Comparison of ENCODE assay signal across 22 cellular contexts in genomic region chr7:112167144-112167543, GRCh38. TPM values are rescaled to one million over a fixed set of nuclear protein-coding genes. Genes with fewer than 3 reads are reported as not detected.
DNase-seq lines count a peak whose midpoint lies in the region; ATAC-seq lines count a peak whose summit lies in the region.
"Had no signal": no experiment of that assay in that cellular context is flagged by ENCODE, and none has a peak within 500 bp of the region (broad histone marks: within the 10 kb centered on the region; RNA-seq: fewer than 3 reads in every experiment).

No MANE protein-coding gene starts in this region.

- DNase-seq in Ammon's horn (ENCODE audit: low spot score) (peak; percentile 57), NCI-H446 treated with DMSO at 0.1 percent for 48 hours (lab: John Stamatoyannopoulos, UW) (peak; percentile 83), cerebellum (ENCODE audit: low spot score) (peak; percentile 66), myocyte (ENCODE audit: low read depth) (peak; percentile 67), SW 1271 (lab: John Stamatoyannopoulos, UW) (no peak), HT-29 (ENCODE audit: low spot score) (no peak)
- DNase-seq: BE2C; CD8-positive, alpha-beta memory T cell; DMS153; MM.1S; NCI-H1048; NCI-H1417; NCI-H1694; NCI-H2081; NCI-H226; NCI-H748 treated with DMSO at 0.1 percent for 48 hours; NK-92 treated with Interleukin-12 subunit alpha and Interleukin-12 subunit beta, amount 100 ng/mL, for 24 hours; PC-3 had no signal

- ATAC-seq in GM19452 (IDR thresholded peaks at IDR 0.05; ENCODE audit: unreplicated experiment), result no peak
- ATAC-seq in HG03342 (IDR thresholded peaks at IDR 0.05; ENCODE audit: unreplicated experiment), result no peak
- ATAC-seq: HepG2, PC-3, SK-N-SH treated with all-trans-retinoic acid at 6 μM for 48 hours had no signal

RNA-seq across cellular contexts. Expression of gene DOCK4, which starts 39.1 kb away (rescaled TPM):
- total RNA-seq in cerebellum, result 99.4 TPM
- total RNA-seq in myocyte, result 13.2 and 16.3 TPM in 2 replicates
- 2.0 TPM for polyA plus RNA-seq in myocyte (2012)
- 3.2 and 4.9 TPM in 2 replicates for total RNA-seq in HT-29 (2014; rRNA removed; shearing (Covaris generic))
- polyA plus RNA-seq: CD8-positive, alpha-beta memory T cell had no signal

RNA-seq across cellular contexts. Expression of gene ZNF277, which starts 39.4 kb away (rescaled TPM):
- 38.2 TPM for total RNA-seq in cerebellum
- 31.4 and 42.9 TPM in 2 replicates for total RNA-seq in myocyte
- 9.5 TPM for polyA plus RNA-seq in myocyte (2012)
- 7.9 and 11.0 TPM in 2 replicates for total RNA-seq in HT-29 (2014; rRNA removed; shearing (Covaris generic))

Comparison
In these comparisons a context has a peak if more than half of its experiments do, and no peak if none do; other contexts are left out.
1. DNase-seq: peak in Ammon's horn (single experiment), NCI-H446 treated with DMSO at 0.1 percent for 48 hours (single experiment), cerebellum (single experiment) and myocyte (single experiment); none in SW 1271 (0 of 2) and HT-29 (single experiment).